1 cellular context compared by ENCODE assay signal in genomic region chr20:1871807-1872455, GRCh38.
A peak's percentile ranks its signal among the peaks of the same experiment; 100 is the strongest.
TF ChIP-seq lines count a peak whose summit lies in the region.

No MANE protein-coding gene starts in this region.

TF ChIP-seq in GM12878, 131 proteins besides CTCF, POLR2A, EP300 and RAD21 (continued from another document):
- TF ChIP-seq PKNOX1 (IDR thresholded peaks at IDR 0.05), result peak; percentile 36; the same call in 1 of the 2 replicates
- TF ChIP-seq RUNX3 (IDR thresholded peaks at IDR 0.05; ENCODE audit: low read length), result peak; percentile 54
- no peak for TF ChIP-seq KAT2A (conservative IDR thresholded peaks at IDR 0.05; ENCODE audit: control insufficient read depth, low read depth, low read length)
- peak; percentile 22; the same call in 1 of the 2 replicates for TF ChIP-seq IKZF1 (conservative IDR thresholded peaks at IDR 0.05)
- TF ChIP-seq ZZZ3 (IDR thresholded peaks at IDR 0.05; ENCODE audit: control insufficient read depth, insufficient read length, low read depth), result no peak
- peak; percentile 31; the same call in 1 of the 2 replicates for TF ChIP-seq YY1 (IDR thresholded peaks at IDR 0.05; ENCODE audit: low read depth, low read length)
- TF ChIP-seq PAX5 (IDR thresholded peaks at IDR 0.05; ENCODE audit: borderline replicate concordance, low read depth, low read length), result peak; percentile 55; the same call in 1 of the 2 replicates
- TF ChIP-seq RELA (IDR thresholded peaks at IDR 0.05; ENCODE audit: borderline replicate concordance, partially characterized antibody), result no peak
- TF ChIP-seq E2F4 (IDR thresholded peaks at IDR 0.05; ENCODE audit: low read depth, low read length), result no peak
- TF ChIP-seq POLR2AphosphoS5 (IDR thresholded peaks at IDR 0.05; ENCODE audit: low read length), result no peak
- 0 out of 2 replicates have a peak, but pooled peaks have one; percentile 8 for TF ChIP-seq CREM (IDR thresholded peaks at IDR 0.05; ENCODE audit: low read depth)
- TF ChIP-seq TCF7 (IDR thresholded peaks at IDR 0.05; ENCODE audit: borderline replicate concordance), result no peak
- TF ChIP-seq EGR1 (IDR thresholded peaks at IDR 0.05; ENCODE audit: borderline replicate concordance in 1 of 2, low read depth in 2 of 2, low read length in 2 of 2), result 0 out of 3 replicates have a peak, but pooled peaks of 1 of the 2 experiments have one; percentile 13
- TF ChIP-seq SP1 (IDR thresholded peaks at IDR 0.05; ENCODE audit: low read depth, low read length), result peak; percentile 29
- 0 out of 2 replicates have a peak, but pooled peaks have one; percentile 6 for TF ChIP-seq TCF3 (IDR thresholded peaks at IDR 0.05; ENCODE audit: borderline replicate concordance, insufficient read depth, low read depth, low read length)
- TF ChIP-seq BACH1 (IDR thresholded peaks at IDR 0.05; ENCODE audit: borderline replicate concordance), result no peak
- TF ChIP-seq RAD51 (IDR thresholded peaks at IDR 0.05), result peak; percentile 91
- 0 out of 2 replicates have a peak, but pooled peaks have one; percentile 36 for TF ChIP-seq MAX (IDR thresholded peaks at IDR 0.05; ENCODE audit: low read depth, low read length)
- 0 out of 2 replicates have a peak, but pooled peaks have one; percentile 13 for TF ChIP-seq BCL11A (IDR thresholded peaks at IDR 0.05; ENCODE audit: low read depth, low read length)
